Comparison of ENCODE assay signal across 11 cellular contexts in the genomic region with DNA sequence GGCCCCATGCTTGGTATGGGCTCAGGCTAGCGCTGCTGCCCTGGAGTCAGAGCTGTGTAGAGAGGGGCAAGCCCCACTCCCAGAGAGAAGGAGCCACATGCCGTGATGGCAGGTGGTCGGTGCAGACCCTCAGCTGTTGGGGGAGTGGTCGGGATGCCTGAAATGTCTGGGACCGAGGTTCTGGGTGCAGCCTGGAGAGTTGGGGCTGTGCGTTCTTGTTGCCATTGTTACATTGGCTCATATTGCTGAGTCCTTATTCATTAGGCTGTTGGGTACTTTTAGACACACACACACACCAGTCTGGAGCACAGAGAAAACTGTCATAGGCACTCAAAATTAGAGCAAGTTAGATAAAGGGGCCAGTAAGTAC.
DNase-seq lines count a peak whose midpoint lies in the region; ATAC-seq, FAIRE-seq and TF ChIP-seq lines count a peak whose summit lies in the region.
"Had no signal": no experiment of that assay in that cellular context is flagged by ENCODE, and none has a peak within 500 bp of the region (broad histone marks: within the 10 kb centered on the region; RNA-seq: fewer than 3 reads in every experiment).

No MANE protein-coding gene starts in this region.

- H3K79me1 ChIP-seq in neuronal stem cell (ENCODE audit: low read depth, low read length): no peaks in the 10 kb centered on the region

- H3K4me3 Mint-ChIP-seq in CD14-positive monocyte: no peak overlapping the region
- H3K4me3 Mint-ChIP-seq: CD8-positive, alpha-beta memory T cell had no signal

- no peak overlapping the region for H2BK15ac ChIP-seq in neuronal stem cell (ENCODE audit: low read length)

- no TSS peak for BruUV-seq in Panc1 (replicated peaks; lab: Mats Ljungman, UMichigan)
- no TSS peak for BruUV-seq in HepG2 (replicated peaks; lab: Mats Ljungman, UMichigan)

- no peak for ATAC-seq in Panc1
- ATAC-seq in HepG2: no peak
- no peak for ATAC-seq in HG03175 (IDR thresholded peaks at IDR 0.05; ENCODE audit: unreplicated experiment)
- no peak for ATAC-seq in upper lobe of right lung
- ATAC-seq: GM12878 had no signal

- H3K79me2 ChIP-seq in HepG2 (ENCODE audit: insufficient read depth, low read length): no peaks in the 10 kb centered on the region

- peaks cover 26% of the 10 kb centered on the region for H3K4me1 ChIP-seq in Panc1 (ENCODE audit: control insufficient read depth, insufficient read depth, low read length)
- peaks cover 56% of the 10 kb centered on the region for H3K4me1 ChIP-seq in HepG2 (ENCODE audit: insufficient read depth, low read length)
- peaks cover 5 to 9% of the 10 kb centered on the region in 2 donors for H3K4me1 ChIP-seq in neuronal stem cell (ENCODE audit: control insufficient read depth in 2 of 2, insufficient read depth in 1 of 2, low read depth in 1 of 2, low read length in 2 of 2)
- H3K4me1 ChIP-seq in upper lobe of right lung: no peaks in the 10 kb centered on the region

- no peak for FAIRE-seq in HepG2 (lab: Jason Lieb, UNC)
- FAIRE-seq: GM12878, GM18507, H54 had no signal

- intact Hi-C loops in Panc1 (cut with micrococcal nuclease; ENCODE audit: unreplicated experiment) (no loop called here), HepG2 (cut with micrococcal nuclease; ENCODE audit: unreplicated experiment) (loop anchor here (5.0 kb wide), 1 partner anchor 58 kb away; no protein-coding TSS in a partner anchor), upper lobe of right lung (cut with DNase I) (no loop called here), CD14-positive monocyte (cut with micrococcal nuclease) (no loop called here)

- DNase-seq in Panc1 (ENCODE audit: low read depth, low spot score) (no peak), HepG2 (ENCODE audit: low spot score) (no peak), neuronal stem cell (ENCODE audit: low spot score) (no peak), upper lobe of right lung (no peak), CD14-positive monocyte (ENCODE audit: low spot score) (no peak)
- DNase-seq: CD8-positive, alpha-beta memory T cell; IMR-90 had no signal

- WGBS in HepG2 (ENCODE audit: low lambda C conversion rate): 65% methylated on average over 6 of the region's 6 CpGs
- no CpG with 5 or more reads among the region's 6 CpGs for WGBS in neuronal stem cell (ENCODE audit: extremely low coverage in 2 of 2, insufficient read length in 2 of 2, insufficient replicate concordance in 1 of 2), 2 donors

- no peak overlapping the region for H3K9ac ChIP-seq in HepG2 (ENCODE audit: insufficient read depth, low read depth, low read length)
- no peak overlapping the region for H3K9ac ChIP-seq in neuronal stem cell (ENCODE audit: low read depth, low read length, poor library complexity)

- TF ChIP-seq EP300 in HepG2 (IDR thresholded peaks at IDR 0.05; ENCODE audit: low read depth in 2 of 2, low read length in 2 of 2) (no peak), HepG2 (CRISPR knock-in tag; IDR thresholded peaks at IDR 0.05; ENCODE audit: borderline replicate concordance) (no peak)

- no peak overlapping the region for H4K91ac ChIP-seq in neuronal stem cell (ENCODE audit: low read depth, low read length, poor library complexity)

- no peaks in the 10 kb centered on the region for H4K20me1 ChIP-seq in HepG2 (ENCODE audit: insufficient read depth, low read length)

- peak overlapping the region; percentile 75 for H3K18ac ChIP-seq in neuronal stem cell (ENCODE audit: low read length)

- H3K4me2 ChIP-seq in HepG2 (ENCODE audit: low read depth, low read length): no peak overlapping the region
- H3K4me2 ChIP-seq in neuronal stem cell (ENCODE audit: insufficient read depth, low read length, poor library complexity, severe bottlenecking): no peak overlapping the region

- in situ Hi-C loops in Panc1 (cut with HindIII; ENCODE audit: low pct_unique_long_range_greater_than_20kb, low sequenced_read_pairs): no loop called here
- in situ Hi-C loops in HepG2 (cut with HindIII; ENCODE audit: extremely low pct_ligation_motif_present, low pct_unique_long_range_greater_than_20kb): no loop called here

- POLR2A ChIA-PET in Panc1 (lab: Charles Lee) (no interaction called here), HepG2 (lab: Yijun Ruan, JAX) (interaction anchor here (4.3 kb wide), 1 partner anchor 41 kb away, joined by 26 read pairs; no protein-coding TSS in a partner anchor)

- no peak for TF ChIP-seq CTCF in Panc1 (IDR thresholded peaks at IDR 0.05)
- TF ChIP-seq CTCF in HepG2 (CRISPR knock-in tag; IDR thresholded peaks at IDR 0.05): no peak
- no peak for TF ChIP-seq CTCF in upper lobe of right lung (IDR thresholded peaks at IDR 0.05)
- no peak for TF ChIP-seq CTCF in CD14-positive monocyte (IDR thresholded peaks at IDR 0.05)

- peak overlapping the region in 1 of 7 donors; percentile 39 for H3K27ac Mint-ChIP-seq in CD14-positive monocyte
- H3K27ac Mint-ChIP-seq: CD8-positive, alpha-beta memory T cell had no signal

- CTCF ChIA-PET in Panc1 (lab: Charles Lee): no interaction called here
- CTCF ChIA-PET in HepG2 (lab: Yijun Ruan, JAX; ENCODE audit: low intra/inter-chr PET ratio, low total read pairs): no interaction called here

- peaks cover 10 to 17% (median 12%) of the 10 kb centered on the region in 3 donors for H3K27me3 Mint-ChIP-seq in CD14-positive monocyte (ENCODE audit: low read depth in 3 of 3)

- H3K36me3 Mint-ChIP-seq in CD14-positive monocyte: no peaks in the 10 kb centered on the region
- H3K36me3 Mint-ChIP-seq: CD8-positive, alpha-beta memory T cell had no signal

- H2BK5ac ChIP-seq in neuronal stem cell (ENCODE audit: low read length): peak overlapping the region; percentile 62

- no peak overlapping the region for H2BK12ac ChIP-seq in neuronal stem cell (ENCODE audit: low read length)

- no peak overlapping the region for H3K4ac ChIP-seq in neuronal stem cell (ENCODE audit: low read length)

- no peak overlapping the region for H2AK5ac ChIP-seq in neuronal stem cell (ENCODE audit: low read depth, low read length)

- H3K36me3 ChIP-seq in Panc1 (ENCODE audit: control insufficient read depth, insufficient read depth, low read length) (no peaks in the 10 kb centered on the region), HepG2 (replicated peaks in 1 of 2; ENCODE audit: control insufficient read depth in 1 of 2, insufficient read depth in 2 of 2, low read length in 2 of 2) (no peaks in the 10 kb centered on the region), neuronal stem cell (replicated peaks in 1 of 2; ENCODE audit: control insufficient read depth in 2 of 2, insufficient read depth in 2 of 2, low read length in 2 of 2) (no peaks in the 10 kb centered on the region), upper lobe of right lung (no peaks in the 10 kb centered on the region)

- peaks cover 0 to 2% (median 0%) of the 10 kb centered on the region in 7 donors for H3K9me3 Mint-ChIP-seq in CD14-positive monocyte
- H3K9me3 Mint-ChIP-seq: CD8-positive, alpha-beta memory T cell had no signal

- TF ChIP-seq POLR2A in HepG2 (IDR thresholded peaks at IDR 0.05; ENCODE audit: insufficient read depth in 1 of 2, low read depth in 2 of 2, low read length in 2 of 2): no peak

- H3K14ac ChIP-seq in neuronal stem cell (ENCODE audit: low read length): no peak overlapping the region

- no peak overlapping the region for H2AFZ ChIP-seq in HepG2 (ENCODE audit: low read length)
- no peak overlapping the region for H2AFZ ChIP-seq in neuronal stem cell (ENCODE audit: low read length)

- H3K27ac ChIP-seq in Panc1 (ENCODE audit: low read length): peak overlapping the region; percentile 97
- no peak overlapping the region for H3K27ac ChIP-seq in HepG2 (ENCODE audit: extremely low read length, insufficient read depth, low read length)
- no peak overlapping the region for H3K27ac ChIP-seq in neuronal stem cell (replicated peaks; ENCODE audit: low read length)
- H3K27ac ChIP-seq in upper lobe of right lung: no peak overlapping the region

- H3K4me1 Mint-ChIP-seq in CD14-positive monocyte: no peaks in the 10 kb centered on the region
- H3K4me1 Mint-ChIP-seq: CD8-positive, alpha-beta memory T cell had no signal

- H3K27me3 ChIP-seq in Panc1 (ENCODE audit: control insufficient read depth, insufficient read depth, low read length): no peaks in the 10 kb centered on the region
- H3K27me3 ChIP-seq in HepG2 (ENCODE audit: control insufficient read depth in 1 of 2, insufficient read depth in 2 of 2, low read length in 2 of 2): peaks cover 0 to under 1% of the 10 kb centered on the region in 2 experiments; a peak in 1 of 5 replicates
- H3K27me3 ChIP-seq in neuronal stem cell (ENCODE audit: control insufficient read depth in 3 of 3, insufficient read depth in 3 of 3, low read depth in 1 of 3, low read length in 3 of 3): no peaks in the 10 kb centered on the region
- peaks cover 4% of the 10 kb centered on the region for H3K27me3 ChIP-seq in upper lobe of right lung

- H3K9me3 ChIP-seq in Panc1 (ENCODE audit: control insufficient read depth, insufficient read depth, low read depth, low read length) (no peaks in the 10 kb centered on the region), HepG2 (ENCODE audit: low read length) (no peaks in the 10 kb centered on the region), neuronal stem cell (replicated peaks in 1 of 2; ENCODE audit: control insufficient read depth in 2 of 2, insufficient read depth in 1 of 2, low read depth in 1 of 2, low read length in 2 of 2) (no peaks in the 10 kb centered on the region), upper lobe of right lung (no peaks in the 10 kb centered on the region)

- no peak overlapping the region for H3K23ac ChIP-seq in neuronal stem cell (ENCODE audit: low read depth, low read length, poor library complexity)

- H3K4me3 ChIP-seq in Panc1 (ENCODE audit: low read depth in 2 of 2, low read length in 2 of 2): no peak overlapping the region
- no peak overlapping the region for H3K4me3 ChIP-seq in HepG2 (replicated peaks in 1 of 3; ENCODE audit: insufficient read depth in 1 of 3, low read depth in 2 of 3, low read length in 3 of 3)
- no peak overlapping the region for H3K4me3 ChIP-seq in neuronal stem cell (ENCODE audit: low read length in 2 of 2)
- no peak overlapping the region for H3K4me3 ChIP-seq in upper lobe of right lung
- H3K4me3 ChIP-seq: GM12878 had no signal

- H2BK120ac ChIP-seq in neuronal stem cell (ENCODE audit: low read depth, low read length): no peak overlapping the region

- no peak overlapping the region for H4K8ac ChIP-seq in neuronal stem cell (ENCODE audit: low read depth, low read length)

- TF ChIP-seq RAD21 in HepG2 (CRISPR knock-in tag; IDR thresholded peaks at IDR 0.05): no peak

TF ChIP-seq in HepG2, 621 proteins besides CTCF, POLR2A, EP300 and RAD21:
- TF ChIP-seq MLLT10 (CRISPR knock-in tag; IDR thresholded peaks at IDR 0.05) (no peak), ZNF768 (CRISPR knock-in tag; IDR thresholded peaks at IDR 0.05) (0 out of 2 replicates have a peak, but pooled peaks have one; percentile 29)
